17 cellular contexts compared by ENCODE assay signal in genomic region chrX:12721042-12721441, GRCh38.
A peak's percentile ranks its signal among the peaks of the same experiment; 100 is the strongest.
DNase-seq lines count a peak whose midpoint lies in the region; ATAC-seq, FAIRE-seq and TF ChIP-seq lines count a peak whose summit lies in the region.
"Had no signal": no experiment of that assay in that cellular context is flagged by ENCODE, and none has a peak within 500 bp of the region (broad histone marks: within the 10 kb centered on the region; RNA-seq: fewer than 3 reads in every experiment).

No MANE protein-coding gene starts in this region.

- no peaks in the 10 kb centered on the region for H3K9me2 ChIP-seq in hepatocyte (replicated peaks; ENCODE audit: insufficient read depth)

- H3K4me3 ChIP-seq in HepG2 (replicated peaks in 1 of 3; ENCODE audit: insufficient read depth in 1 of 3, low read depth in 2 of 3, low read length in 3 of 3) (no peak overlapping the region), right lobe of liver (no peak overlapping the region), hepatocyte (no peak overlapping the region)
- H3K4me3 ChIP-seq: GM23248 had no signal

- TF ChIP-seq CTCF in HepG2 (CRISPR knock-in tag; IDR thresholded peaks at IDR 0.05) (no peak), right lobe of liver (IDR thresholded peaks at IDR 0.05) (no peak), hepatocyte (IDR thresholded peaks at IDR 0.05; ENCODE audit: poor library complexity) (no peak)

- H3K4me1 ChIP-seq in HepG2 (ENCODE audit: insufficient read depth, low read length) = no peaks in the 10 kb centered on the region
- no peaks in the 10 kb centered on the region for H3K4me1 ChIP-seq in right lobe of liver
- no peaks in the 10 kb centered on the region for H3K4me1 ChIP-seq in hepatocyte (ENCODE audit: insufficient read depth)

- CTCF ChIA-PET in HepG2 (lab: Yijun Ruan, JAX; ENCODE audit: low intra/inter-chr PET ratio, low total read pairs) = no interaction called here

- in situ Hi-C loops in HepG2 (cut with HindIII; ENCODE audit: extremely low pct_ligation_motif_present, low pct_unique_long_range_greater_than_20kb) = no loop called here

- TF ChIP-seq RAD21 in HepG2 (CRISPR knock-in tag; IDR thresholded peaks at IDR 0.05) = no peak

- H4K20me1 ChIP-seq in HepG2 (ENCODE audit: insufficient read depth, low read length) (no peaks in the 10 kb centered on the region), hepatocyte (ENCODE audit: insufficient read depth, poor library complexity, severe bottlenecking) (no peaks in the 10 kb centered on the region)

- H3K36me3 ChIP-seq in HepG2 (replicated peaks in 1 of 2; ENCODE audit: control insufficient read depth in 1 of 2, insufficient read depth in 2 of 2, low read length in 2 of 2) (no peaks in the 10 kb centered on the region), right lobe of liver (no peaks in the 10 kb centered on the region), hepatocyte (replicated peaks; ENCODE audit: insufficient read depth, low read depth) (no peaks in the 10 kb centered on the region)

- POLR2A ChIA-PET in HepG2 (lab: Yijun Ruan, JAX) = no interaction called here

- DNase-seq in HepG2 (ENCODE audit: low spot score) (no peak), right lobe of liver (no peak), RPMI7951 (ENCODE audit: low read depth) (peak; percentile 5), hepatocyte (ENCODE audit: low spot score) (peak; percentile 15), SHP77 treated with DMSO at 0.1 percent for 48 hours (lab: John Stamatoyannopoulos, UW) (no peak), T1000 (lab: John Stamatoyannopoulos, UW) (no peak), T-helper 1 cell (no peak), NCI-H226 (no peak)
- DNase-seq: activated B cell treated with CpG ODN at 0.5 μM for 24 hours; activated CD8-positive, alpha-beta memory T cell treated with anti-CD3 and anti-CD28 coated beads for 24 hours; GF-D8; GM23248; head of caudate nucleus; kidney; NCI-H146; stimulated activated CD4-positive, alpha-beta T cell treated with anti-CD3 and anti-CD28 coated beads, Interleukin-1b, Interleukin-23, amount 100 ng/mL, for 48 hours had no signal

- 0% methylated on average over 1 of the region's 8 CpGs for WGBS in HepG2 (ENCODE audit: low lambda C conversion rate)
- WGBS in right lobe of liver (ENCODE audit: insufficient coverage, low coverage, low lambda C conversion rate, missing lambda C conversion rate) = 39% methylated on average over 2 of the region's 8 CpGs
- WGBS in hepatocyte (ENCODE audit: low lambda C conversion rate, missing lambda C conversion rate) = 67% methylated on average over 8 of the region's 8 CpGs

- H3K27ac ChIP-seq in HepG2 (ENCODE audit: extremely low read length, insufficient read depth, low read length) = no peak overlapping the region
- H3K27ac ChIP-seq in right lobe of liver = no peak overlapping the region
- no peak overlapping the region for H3K27ac ChIP-seq in hepatocyte
- H3K27ac ChIP-seq: GM23248, KMS-11 had no signal

- H2AFZ ChIP-seq in HepG2 (ENCODE audit: low read length) = no peak overlapping the region
- H2AFZ ChIP-seq in hepatocyte = no peak overlapping the region
- H2AFZ ChIP-seq: GM23248 had no signal

- H3K27me3 ChIP-seq in HepG2 (ENCODE audit: control insufficient read depth in 1 of 2, insufficient read depth in 2 of 2, low read length in 2 of 2) (no peaks in the 10 kb centered on the region; a peak in 1 of 5 replicates), right lobe of liver (no peaks in the 10 kb centered on the region), hepatocyte (no peaks in the 10 kb centered on the region)

- intact Hi-C loops in HepG2 (cut with micrococcal nuclease; ENCODE audit: unreplicated experiment) = no loop called here
- intact Hi-C loops in right lobe of liver (cut with DNase I) = no loop called here

- TF ChIP-seq EP300 in HepG2 (IDR thresholded peaks at IDR 0.05; ENCODE audit: low read depth in 2 of 2, low read length in 2 of 2) (no peak), HepG2 (CRISPR knock-in tag; IDR thresholded peaks at IDR 0.05; ENCODE audit: borderline replicate concordance) (no peak)

- TF ChIP-seq POLR2A in HepG2 (IDR thresholded peaks at IDR 0.05; ENCODE audit: insufficient read depth in 1 of 2, low read depth in 2 of 2, low read length in 2 of 2) (no peak), right lobe of liver (IDR thresholded peaks at IDR 0.05) (no peak)

- H3K9me3 ChIP-seq in HepG2 (ENCODE audit: low read length) (no peaks in the 10 kb centered on the region), right lobe of liver (no peaks in the 10 kb centered on the region), hepatocyte (ENCODE audit: low read depth) (no peaks in the 10 kb centered on the region)

- H3K4me2 ChIP-seq in HepG2 (ENCODE audit: low read depth, low read length) (no peak overlapping the region), hepatocyte (no peak overlapping the region)
- H3K4me2 ChIP-seq: KMS-11 had no signal

- FAIRE-seq in HepG2 (lab: Jason Lieb, UNC) = no peak
- FAIRE-seq: kidney had no signal

- H3K79me2 ChIP-seq in HepG2 (ENCODE audit: insufficient read depth, low read length) (no peaks in the 10 kb centered on the region), hepatocyte (no peaks in the 10 kb centered on the region)

- no TSS peak for BruUV-seq in HepG2 (replicated peaks; lab: Mats Ljungman, UMichigan)

- ATAC-seq in HepG2 (no peak), right lobe of liver (no peak)

- no peak overlapping the region for H3K9ac ChIP-seq in HepG2 (ENCODE audit: insufficient read depth, low read depth, low read length)
- H3K9ac ChIP-seq: GM23248, KMS-11 had no signal

TF ChIP-seq in HepG2, 621 proteins besides CTCF, POLR2A, EP300 and RAD21:
- TF ChIP-seq MIER2 (CRISPR knock-in tag; IDR thresholded peaks at IDR 0.05) = peak; percentile 91
- TF ChIP-seq, protein P1, sequence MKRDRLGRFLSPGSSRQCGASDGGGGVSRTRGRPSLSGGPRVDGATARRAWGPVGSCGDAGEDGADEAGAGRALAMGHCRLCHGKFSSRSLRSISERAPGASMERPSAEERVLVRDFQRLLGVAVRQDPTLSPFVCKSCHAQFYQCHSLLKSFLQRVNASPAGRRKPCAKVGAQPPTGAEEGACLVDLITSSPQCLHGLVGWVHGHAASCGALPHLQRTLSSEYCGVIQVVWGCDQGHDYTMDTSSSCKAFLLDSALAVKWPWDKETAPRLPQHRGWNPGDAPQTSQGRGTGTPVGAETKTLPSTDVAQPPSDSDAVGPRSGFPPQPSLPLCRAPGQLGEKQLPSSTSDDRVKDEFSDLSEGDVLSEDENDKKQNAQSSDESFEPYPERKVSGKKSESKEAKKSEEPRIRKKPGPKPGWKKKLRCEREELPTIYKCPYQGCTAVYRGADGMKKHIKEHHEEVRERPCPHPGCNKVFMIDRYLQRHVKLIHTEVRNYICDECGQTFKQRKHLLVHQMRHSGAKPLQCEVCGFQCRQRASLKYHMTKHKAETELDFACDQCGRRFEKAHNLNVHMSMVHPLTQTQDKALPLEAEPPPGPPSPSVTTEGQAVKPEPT (CRISPR knock-in tag; IDR thresholded peaks at IDR 0.05; ENCODE audit: low read depth) = no peak
- no peak for TF ChIP-seq HHEX (CRISPR knock-in tag; IDR thresholded peaks at IDR 0.05)
- no peak for TF ChIP-seq FOXP1 (IDR thresholded peaks at IDR 0.05)
- TF ChIP-seq FOXP1 (CRISPR knock-in tag; IDR thresholded peaks at IDR 0.05) = no peak
- TF ChIP-seq MBD4 (IDR thresholded peaks at IDR 0.05; ENCODE audit: borderline replicate concordance, low read length) = no peak
- peak; percentile 56 to 92 for TF ChIP-seq REST (IDR thresholded peaks at IDR 0.05; ENCODE audit: borderline replicate concordance in 1 of 2, low read depth in 1 of 2, low read length in 2 of 2)

Comparison
In these comparisons a context has a peak if more than half of its experiments do, and no peak if none do; other contexts are left out.
1. DNase-seq: peak in RPMI7951 (single experiment) and hepatocyte (single experiment); none in HepG2 (single experiment), right lobe of liver (0 of 3), SHP77 treated with DMSO at 0.1 percent for 48 hours (single experiment), T1000 (single experiment), T-helper 1 cell (0 of 5) and NCI-H226 (single experiment).